10 cellular contexts compared by ENCODE assay signal in genomic region chr2:216710531-216711282, GRCh38. TPM values are rescaled to one million over a fixed set of nuclear protein-coding genes. Genes with fewer than 3 reads are reported as not detected.
DNase-seq lines count a peak whose midpoint lies in the region; ATAC-seq and TF ChIP-seq lines count a peak whose summit lies in the region.
"Had no signal": no experiment of that assay in that cellular context is flagged by ENCODE, and none has a peak within 500 bp of the region (broad histone marks: within the 10 kb centered on the region; RNA-seq: fewer than 3 reads in every experiment).

No MANE protein-coding gene starts in this region.

- intact Hi-C loops in transverse colon (cut with DNase I; ENCODE audit: low total_unique reads) = no loop called here

- H3K4me1 ChIP-seq in muscle layer of duodenum (ENCODE audit: control insufficient read depth in 1 of 2, insufficient read depth in 2 of 2, low read length in 2 of 2) (peaks cover 4 to 32% of the 10 kb centered on the region in 2 donors), transverse colon (peaks cover 0 to 31% (median 6%) of the 10 kb centered on the region in 4 donors)

- 68% methylated on average over 11 of the region's 11 CpGs; no CpG with 5 or more reads in 1 of the 2 donors for WGBS in transverse colon (ENCODE audit: low coverage in 1 of 2), 2 donors

- peak; percentile 73 for DNase-seq in fibroblast of the aortic adventitia (ENCODE audit: low read depth)
- no peak for DNase-seq in transverse colon
- DNase-seq in GM13977 (ENCODE audit: low spot score) = no peak
- DNase-seq: COR-L47, NCI-H2171 had no signal

- in situ Hi-C loops in transverse colon (cut with MboI; ENCODE audit: low pct_ligation_motif_present in 1 of 4, low pct_unique_long_range_greater_than_20kb in 1 of 4, low sequenced_read_pairs in 3 of 4) (loop anchor here in 1 of 4 donors (25.0 kb wide), 1 partner anchor 427 kb away; no protein-coding TSS in a partner anchor), GM13977 (cut with MboI; ENCODE audit: low pct_unique_long_range_greater_than_20kb, low sequenced_read_pairs, unreplicated experiment) (no loop called here)

- H3K27ac ChIP-seq in muscle layer of duodenum (ENCODE audit: low read length) = peak overlapping the region; percentile 59
- H3K27ac ChIP-seq in transverse colon = peak overlapping the region; percentile 59 to 89 (median 76)

- TF ChIP-seq EP300 in transverse colon (IDR thresholded peaks at IDR 0.05; ENCODE audit: low read depth) = no peak

- no peaks in the 10 kb centered on the region for H3K9me3 ChIP-seq in muscle layer of duodenum (ENCODE audit: control insufficient read depth in 1 of 2, low read length in 2 of 2)
- peaks cover 0 to 5% of the 10 kb centered on the region in 2 donors for H3K9me3 ChIP-seq in transverse colon

- no peak overlapping the region for H3K4me3 ChIP-seq in fibroblast of the aortic adventitia (ENCODE audit: low read depth, low read length)
- no peak overlapping the region for H3K4me3 ChIP-seq in muscle layer of duodenum (ENCODE audit: low read depth in 1 of 2, low read length in 2 of 2)
- no peak overlapping the region for H3K4me3 ChIP-seq in transverse colon

- no peak for TF ChIP-seq POLR2A in transverse colon (IDR thresholded peaks at IDR 0.05)

- ATAC-seq in SK-N-SH treated with all-trans-retinoic acid at 6 μM for 48 hours (peak; percentile 69), GM18498 (IDR thresholded peaks at IDR 0.05; ENCODE audit: unreplicated experiment) (no peak), GM19395 (IDR thresholded peaks at IDR 0.05; ENCODE audit: unreplicated experiment) (no peak), GM21528 (IDR thresholded peaks at IDR 0.05; ENCODE audit: low FRiP score, unreplicated experiment) (no peak)

- H3K36me3 ChIP-seq in muscle layer of duodenum (ENCODE audit: control insufficient read depth in 1 of 2, insufficient read depth in 2 of 2, low read length in 2 of 2) (no peaks in the 10 kb centered on the region), transverse colon (no peaks in the 10 kb centered on the region)

- TF ChIP-seq CTCF in fibroblast of the aortic adventitia (IDR thresholded peaks at IDR 0.05; ENCODE audit: insufficient read depth, low read length) = no peak
- TF ChIP-seq CTCF in transverse colon (IDR thresholded peaks at IDR 0.05) = no peak
- TF ChIP-seq CTCF in GM13977 (IDR thresholded peaks at IDR 0.05; ENCODE audit: extremely low read depth, insufficient read depth, missing control alignments) = no peak

- no peaks in the 10 kb centered on the region for H3K27me3 ChIP-seq in muscle layer of duodenum (ENCODE audit: low read depth, low read length)
- H3K27me3 ChIP-seq in transverse colon = no peaks in the 10 kb centered on the region

TF ChIP-seq in SK-N-SH treated with all-trans-retinoic acid at 6 μM for 48 hours, 23 proteins besides CTCF, POLR2A, EP300 and RAD21:
- TF ChIP-seq POU6F1 (CRISPR knock-in tag; IDR thresholded peaks at IDR 0.05; ENCODE audit: borderline replicate concordance, low read depth) (no peak), BACH2 (CRISPR knock-in tag; IDR thresholded peaks at IDR 0.05; ENCODE audit: borderline replicate concordance) (no peak), SNAI2 (CRISPR knock-in tag; IDR thresholded peaks at IDR 0.05) (no peak), RARB (CRISPR knock-in tag; IDR thresholded peaks at IDR 0.05) (no peak), OSR1 (CRISPR knock-in tag; IDR thresholded peaks at IDR 0.05) (no peak), CREB5 (CRISPR knock-in tag; IDR thresholded peaks at IDR 0.05; ENCODE audit: low read depth) (no peak), PPARA (CRISPR knock-in tag; IDR thresholded peaks at IDR 0.05; ENCODE audit: borderline replicate concordance) (no peak), GLIS3 (CRISPR knock-in tag; IDR thresholded peaks at IDR 0.05) (no peak), ESRRG (CRISPR knock-in tag; IDR thresholded peaks at IDR 0.05) (no peak), ZNF70 (CRISPR knock-in tag; IDR thresholded peaks at IDR 0.05) (no peak), TSHZ2 (CRISPR knock-in tag; IDR thresholded peaks at IDR 0.05) (no peak), ARNTL (CRISPR knock-in tag; IDR thresholded peaks at IDR 0.05; ENCODE audit: borderline replicate concordance, low read depth) (no peak), ZFP3 (CRISPR knock-in tag; IDR thresholded peaks at IDR 0.05) (no peak)

RNA-seq across cellular contexts. Expression of gene IGFBP5, which starts 15.4 kb away (rescaled TPM):
- total RNA-seq in fibroblast of the aortic adventitia (ENCODE audit: low replicate concordance) (334 and 616 TPM in 2 replicates), transverse colon (100 to 1,000 TPM; 146 to 263 (median 190) TPM)
